In genomic region chr14:32018391-32019092, GRCh38 we compare ENCODE assay signal across 1 cellular context.
TF ChIP-seq lines count a peak whose summit lies in the region.

No MANE protein-coding gene starts in this region.

TF ChIP-seq in H1, 55 proteins besides CTCF, POLR2A, EP300 and RAD21:
- no peak for TF ChIP-seq SP1 (IDR thresholded peaks at IDR 0.05; ENCODE audit: low read depth, low read length)
- no peak for TF ChIP-seq SIN3A (conservative IDR thresholded peaks at IDR 0.05 in 1 of 2, IDR thresholded peaks at IDR 0.05 in 1 of 2; ENCODE audit: low read depth in 1 of 2, low read length in 2 of 2)
- no peak for TF ChIP-seq EZH2 (IDR thresholded peaks at IDR 0.05; ENCODE audit: low read depth, low read length, severe bottlenecking)
- TF ChIP-seq RBBP5 (IDR thresholded peaks at IDR 0.05; ENCODE audit: borderline replicate concordance, low read depth, low read length): no peak
- no peak for TF ChIP-seq RNF2 (IDR thresholded peaks at IDR 0.05; ENCODE audit: borderline replicate concordance, low read depth, low read length, missing control alignments, poor library complexity, severe bottlenecking)
- no peak for TF ChIP-seq CHD1 (IDR thresholded peaks at IDR 0.05; ENCODE audit: low read depth, low read length)
- no peak for TF ChIP-seq KDM4A (IDR thresholded peaks at IDR 0.05; ENCODE audit: low read depth, low read length, severe bottlenecking)
- no peak for TF ChIP-seq FOSL1 (IDR thresholded peaks at IDR 0.05; ENCODE audit: insufficient read depth, low read depth, low read length)
- no peak for TF ChIP-seq TAF1 (IDR thresholded peaks at IDR 0.05; ENCODE audit: low read depth, low read length)
